ENCODE assay signal across 8 cellular contexts in genomic region chr9:127586537-127586936, GRCh38. TPM values are rescaled to one million over a fixed set of nuclear protein-coding genes. Genes with fewer than 3 reads are reported as not detected.
A peak's percentile ranks its signal among the peaks of the same experiment; 100 is the strongest.
DNase-seq lines count a peak whose midpoint lies in the region; ATAC-seq and TF ChIP-seq lines count a peak whose summit lies in the region.

No MANE protein-coding gene starts in this region.

- peaks cover 35% of the 10 kb centered on the region for H3F3A ChIP-seq in PC-9 (ENCODE audit: insufficient read depth, low read depth)

- no peaks in the 10 kb centered on the region for H3K9me3 ChIP-seq in CD8-positive, alpha-beta memory T cell (ENCODE audit: low read length)
- H3K9me3 ChIP-seq in PC-9 (ENCODE audit: insufficient read depth, low read depth), result peaks cover 16% of the 10 kb centered on the region

- no peak overlapping the region for H3K4me3 ChIP-seq in CD8-positive, alpha-beta memory T cell (ENCODE audit: low read length)
- H3K4me3 ChIP-seq in PC-9 (no peak overlapping the region), fibroblast of mammary gland (ENCODE audit: control insufficient read depth, low read depth, low read length) (no peak overlapping the region)

- peaks cover 3 to 16% of the 10 kb centered on the region in 2 donors for H3K27me3 Mint-ChIP-seq in CD8-positive, alpha-beta memory T cell
- H3K27me3 Mint-ChIP-seq in nephron progenitor cell (ENCODE audit: low read depth, poor library complexity), result peaks cover 12% of the 10 kb centered on the region

- H3K4me3 Mint-ChIP-seq in CD8-positive, alpha-beta memory T cell, result no peak overlapping the region
- H3K4me3 Mint-ChIP-seq in nephron progenitor cell, result no peak overlapping the region

- H3K27me3 ChIP-seq in CD8-positive, alpha-beta memory T cell (ENCODE audit: insufficient read depth, low read length, poor library complexity, severe bottlenecking), result no peaks in the 10 kb centered on the region
- no peaks in the 10 kb centered on the region for H3K27me3 ChIP-seq in PC-9 (ENCODE audit: insufficient read depth, low read depth)

- DNase-seq in CD8-positive, alpha-beta memory T cell, result peak; percentile 32 to 76 (median 50)
- peak; percentile 90 for DNase-seq in HuH-7 (ENCODE audit: low spot score)
- peak in 1 of 2 experiments; percentile 82 for DNase-seq in PC-9
- DNase-seq in activated T-helper 1 cell treated with Interleukin-2 at 50 U/mL for 16 hours (ENCODE audit: low read depth), result peak; percentile 39
- DNase-seq in fibroblast of mammary gland (ENCODE audit: low read depth), result peak; percentile 82
- peak; percentile 77 for DNase-seq in nephron progenitor cell
- peak; percentile 85 for DNase-seq in ureter (ENCODE audit: low spot score)

- no peaks in the 10 kb centered on the region for H3K9me3 Mint-ChIP-seq in CD8-positive, alpha-beta memory T cell
- no peaks in the 10 kb centered on the region for H3K9me3 Mint-ChIP-seq in nephron progenitor cell

- no peak overlapping the region for H3K27ac ChIP-seq in CD8-positive, alpha-beta memory T cell (ENCODE audit: low read depth, low read length)
- H3K27ac ChIP-seq in PC-9, result no peak overlapping the region

- BruUV-seq in PC-9 (replicated peaks; lab: Mats Ljungman, UMichigan), result no TSS peak

- H3K9me2 ChIP-seq in PC-9 (ENCODE audit: insufficient read depth), result no peaks in the 10 kb centered on the region

- peaks cover 5% of the 10 kb centered on the region; the same call in 1 of the 2 replicates for H3K79me2 ChIP-seq in PC-9 (ENCODE audit: low read depth)

- no peak overlapping the region for H3K4me2 ChIP-seq in PC-9

- POLR2A ChIA-PET in CD8-positive, alpha-beta memory T cell (lab: Charles Lee), result interaction anchor here (0.5 kb wide), 1 partner anchor 155 kb away, joined by 6 read pairs; no protein-coding TSS in a partner anchor
- POLR2A ChIA-PET in PC-9 (lab: Charles Lee; ENCODE audit: unreplicated experiment), result interaction anchor here (0.6 kb wide), 2 partner anchors 20 to 40 kb away, joined by 3 to 5 read pairs; no protein-coding TSS in a partner anchor

- no peak overlapping the region for H3K27ac Mint-ChIP-seq in CD8-positive, alpha-beta memory T cell
- no peak overlapping the region for H3K27ac Mint-ChIP-seq in nephron progenitor cell

- H4K20me1 ChIP-seq in PC-9 (ENCODE audit: insufficient read depth), result no peaks in the 10 kb centered on the region

- no peaks in the 10 kb centered on the region for H3K4me1 Mint-ChIP-seq in CD8-positive, alpha-beta memory T cell
- H3K4me1 Mint-ChIP-seq in nephron progenitor cell, result peaks cover 13% of the 10 kb centered on the region

- no peaks in the 10 kb centered on the region for H3K4me1 ChIP-seq in CD8-positive, alpha-beta memory T cell (ENCODE audit: insufficient read depth, low read length)
- peaks cover 23% of the 10 kb centered on the region for H3K4me1 ChIP-seq in PC-9 (replicated peaks; ENCODE audit: insufficient read depth)

- H3K36me3 Mint-ChIP-seq in CD8-positive, alpha-beta memory T cell, result no peaks in the 10 kb centered on the region
- no peaks in the 10 kb centered on the region for H3K36me3 Mint-ChIP-seq in nephron progenitor cell (ENCODE audit: low read depth)

- CTCF ChIA-PET in CD8-positive, alpha-beta memory T cell (lab: Charles Lee), result interaction anchor here (0.7 to 4.8 kb wide), 14 partner anchors 8 to 644 kb away, joined by 3 to 23 read pairs (median 3); partner anchors contain the start of gene TOR2A
- CTCF ChIA-PET in PC-9 (lab: Charles Lee), result interaction anchor here (0.6 to 1.0 kb wide), 3 partner anchors 25 to 83 kb away, joined by 4 to 6 read pairs (median 4); no protein-coding TSS in a partner anchor

- no peak overlapping the region for H2AFZ ChIP-seq in PC-9

- intact Hi-C loops in PC-9 (cut with micrococcal nuclease; ENCODE audit: unreplicated experiment), result loop anchor here (1.0 kb wide), 5 partner anchors 17 to 372 kb away; a partner anchor contains a TSS

- H3K36me3 ChIP-seq in CD8-positive, alpha-beta memory T cell (ENCODE audit: insufficient read depth, low read length), result no peaks in the 10 kb centered on the region
- no peaks in the 10 kb centered on the region for H3K36me3 ChIP-seq in PC-9 (ENCODE audit: low read depth)

- no peak for ATAC-seq in HG03135 (IDR thresholded peaks at IDR 0.05; ENCODE audit: unreplicated experiment)

- peak; percentile 93 for TF ChIP-seq CTCF in PC-9 (conservative IDR thresholded peaks at IDR 0.05)
- peak; percentile 94 for TF ChIP-seq CTCF in fibroblast of mammary gland (conservative IDR thresholded peaks at IDR 0.05; ENCODE audit: control insufficient read depth, insufficient read depth, low read depth, low read length)
- TF ChIP-seq CTCF in nephron progenitor cell (IDR thresholded peaks at IDR 0.05), result peak; percentile 83

RNA-seq across cellular contexts. Expression of gene STXBP1, which starts 25.5 kb away (rescaled TPM):
- total RNA-seq in CD8-positive, alpha-beta memory T cell, result 10 to 100 TPM; 14.5 to 15.2 TPM
- polyA plus RNA-seq in CD8-positive, alpha-beta memory T cell, result 8.2 TPM
- total RNA-seq in PC-9 (2021) (35.1 and 44.0 TPM in 2 replicates), ureter (29.8 TPM)
